1 cellular context compared by ENCODE assay signal in genomic region chr14:54509546-54510501, GRCh38.
TF ChIP-seq lines count a peak whose summit lies in the region.

A gene with protein sequence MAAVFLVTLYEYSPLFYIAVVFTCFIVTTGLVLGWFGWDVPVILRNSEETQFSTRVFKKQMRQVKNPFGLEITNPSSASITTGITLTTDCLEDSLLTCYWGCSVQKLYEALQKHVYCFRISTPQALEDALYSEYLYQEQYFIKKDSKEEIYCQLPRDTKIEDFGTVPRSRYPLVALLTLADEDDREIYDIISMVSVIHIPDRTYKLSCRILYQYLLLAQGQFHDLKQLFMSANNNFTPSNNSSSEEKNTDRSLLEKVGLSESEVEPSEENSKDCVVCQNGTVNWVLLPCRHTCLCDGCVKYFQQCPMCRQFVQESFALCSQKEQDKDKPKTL (plus strand): TSS chr14:54509906. CDS start chr14:54509960, 54 bp downstream.

TF ChIP-seq in HepG2, 621 proteins besides CTCF, POLR2A, EP300 and RAD21 (continued from another document and continues in another):
- TF ChIP-seq, protein P1, sequence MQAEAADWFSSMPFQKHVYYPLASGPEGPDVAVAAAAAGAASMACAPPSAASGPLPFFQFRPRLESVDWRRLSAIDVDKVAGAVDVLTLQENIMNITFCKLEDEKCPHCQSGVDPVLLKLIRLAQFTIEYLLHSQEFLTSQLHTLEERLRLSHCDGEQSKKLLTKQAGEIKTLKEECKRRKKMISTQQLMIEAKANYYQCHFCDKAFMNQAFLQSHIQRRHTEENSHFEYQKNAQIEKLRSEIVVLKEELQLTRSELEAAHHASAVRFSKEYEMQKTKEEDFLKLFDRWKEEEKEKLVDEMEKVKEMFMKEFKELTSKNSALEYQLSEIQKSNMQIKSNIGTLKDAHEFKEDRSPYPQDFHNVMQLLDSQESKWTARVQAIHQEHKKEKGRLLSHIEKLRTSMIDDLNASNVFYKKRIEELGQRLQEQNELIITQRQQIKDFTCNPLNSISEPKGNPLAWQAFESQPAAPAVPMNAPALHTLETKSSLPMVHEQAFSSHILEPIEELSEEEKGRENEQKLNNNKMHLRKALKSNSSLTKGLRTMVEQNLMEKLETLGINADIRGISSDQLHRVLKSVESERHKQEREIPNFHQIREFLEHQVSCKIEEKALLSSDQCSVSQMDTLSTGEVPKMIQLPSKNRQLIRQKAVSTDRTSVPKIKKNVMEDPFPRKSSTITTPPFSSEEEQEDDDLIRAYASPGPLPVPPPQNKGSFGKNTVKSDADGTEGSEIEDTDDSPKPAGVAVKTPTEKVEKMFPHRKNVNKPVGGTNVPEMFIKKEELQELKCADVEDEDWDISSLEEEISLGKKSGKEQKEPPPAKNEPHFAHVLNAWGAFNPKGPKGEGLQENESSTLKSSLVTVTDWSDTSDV (CRISPR knock-in tag; IDR thresholded peaks at IDR 0.05): no peak; the same call in 1 of the 2 replicates
- TF ChIP-seq ZNF800 (CRISPR knock-in tag; IDR thresholded peaks at IDR 0.05) (peak; percentile 84), NFKB2 (CRISPR knock-in tag; IDR thresholded peaks at IDR 0.05; ENCODE audit: borderline replicate concordance) (peak; percentile 84; the same call in 1 of the 2 replicates), ZBTB20 (CRISPR knock-in tag; IDR thresholded peaks at IDR 0.05; ENCODE audit: borderline replicate concordance, low read depth) (peak; percentile 28; the same call in 1 of the 2 replicates), KLF12 (CRISPR knock-in tag; IDR thresholded peaks at IDR 0.05; ENCODE audit: borderline replicate concordance) (0 out of 2 replicates have a peak, but pooled peaks have one; percentile 69), ATF7 (IDR thresholded peaks at IDR 0.05) (no peak), ATF7 (CRISPR knock-in tag; IDR thresholded peaks at IDR 0.05) (no peak), POGZ (CRISPR knock-in tag; IDR thresholded peaks at IDR 0.05) (peak; percentile 97), TSC22D2 (CRISPR knock-in tag; IDR thresholded peaks at IDR 0.05; ENCODE audit: borderline replicate concordance) (no peak), ZNF552 (CRISPR knock-in tag; IDR thresholded peaks at IDR 0.05; ENCODE audit: borderline replicate concordance) (peak; percentile 80; the same call in 1 of the 2 replicates), ZNF546 (CRISPR knock-in tag; conservative IDR thresholded peaks at IDR 0.05) (0 out of 2 replicates have a peak, but pooled peaks have one; percentile 28), ZNF383 (CRISPR knock-in tag; IDR thresholded peaks at IDR 0.05; ENCODE audit: borderline replicate concordance) (no peak), ZFP90 (CRISPR knock-in tag; IDR thresholded peaks at IDR 0.05; ENCODE audit: borderline replicate concordance) (peak; percentile 85; the same call in 1 of the 2 replicates), ATF7-NPFF (CRISPR knock-in tag; IDR thresholded peaks at IDR 0.05; ENCODE audit: low read depth) (0 out of 2 replicates have a peak, but pooled peaks have one; percentile 22), ATF1 (CRISPR knock-in tag; IDR thresholded peaks at IDR 0.05) (0 out of 2 replicates have a peak, but pooled peaks have one; percentile 58), PREB (CRISPR knock-in tag; IDR thresholded peaks at IDR 0.05) (no peak), BATF2 (CRISPR knock-in tag; IDR thresholded peaks at IDR 0.05) (no peak), PPARG (CRISPR knock-in tag; conservative IDR thresholded peaks at IDR 0.05) (peak; percentile 66), ZNF563 (CRISPR knock-in tag; IDR thresholded peaks at IDR 0.05) (peak; percentile 85; the same call in 1 of the 2 replicates), ZSCAN30 (CRISPR knock-in tag; IDR thresholded peaks at IDR 0.05) (0 out of 2 replicates have a peak, but pooled peaks have one; percentile 34), YEATS2 (CRISPR knock-in tag; IDR thresholded peaks at IDR 0.05; ENCODE audit: borderline replicate concordance) (peak; percentile 93), AFF4 (CRISPR knock-in tag; IDR thresholded peaks at IDR 0.05) (no peak), ZBTB25 (CRISPR knock-in tag; IDR thresholded peaks at IDR 0.05) (peak; percentile 84; the same call in 1 of the 2 replicates), RFX5 (IDR thresholded peaks at IDR 0.05; ENCODE audit: low read depth, low read length) (peak; percentile 32; the same call in 1 of the 2 replicates), RFXAP (CRISPR knock-in tag; IDR thresholded peaks at IDR 0.05; ENCODE audit: borderline replicate concordance) (peak; percentile 87; the same call in 1 of the 2 replicates), GPN1 (CRISPR knock-in tag; IDR thresholded peaks at IDR 0.05; ENCODE audit: borderline replicate concordance) (no peak), ZNF816 (CRISPR knock-in tag; IDR thresholded peaks at IDR 0.05; ENCODE audit: borderline replicate concordance) (0 out of 2 replicates have a peak, but pooled peaks have one; percentile 68), ZNF276 (CRISPR knock-in tag; IDR thresholded peaks at IDR 0.05; ENCODE audit: low read depth) (peak; percentile 36; the same call in 1 of the 2 replicates), ZNF589 (CRISPR knock-in tag; conservative IDR thresholded peaks at IDR 0.05) (peak; percentile 45; the same call in 1 of the 2 replicates), ZNF264 (CRISPR knock-in tag; IDR thresholded peaks at IDR 0.05) (peak; percentile 73; the same call in 1 of the 2 replicates), ZNF282 (IDR thresholded peaks at IDR 0.05; ENCODE audit: partially characterized antibody) (no peak), GMEB2 (CRISPR knock-in tag; IDR thresholded peaks at IDR 0.05; ENCODE audit: low read depth) (no peak)
- TF ChIP-seq, protein P2, sequence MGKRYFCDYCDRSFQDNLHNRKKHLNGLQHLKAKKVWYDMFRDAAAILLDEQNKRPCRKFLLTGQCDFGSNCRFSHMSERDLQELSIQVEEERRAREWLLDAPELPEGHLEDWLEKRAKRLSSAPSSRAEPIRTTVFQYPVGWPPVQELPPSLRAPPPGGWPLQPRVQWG (CRISPR knock-in tag; IDR thresholded peaks at IDR 0.05; ENCODE audit: borderline replicate concordance, low read depth): no peak
- TF ChIP-seq, protein P3, sequence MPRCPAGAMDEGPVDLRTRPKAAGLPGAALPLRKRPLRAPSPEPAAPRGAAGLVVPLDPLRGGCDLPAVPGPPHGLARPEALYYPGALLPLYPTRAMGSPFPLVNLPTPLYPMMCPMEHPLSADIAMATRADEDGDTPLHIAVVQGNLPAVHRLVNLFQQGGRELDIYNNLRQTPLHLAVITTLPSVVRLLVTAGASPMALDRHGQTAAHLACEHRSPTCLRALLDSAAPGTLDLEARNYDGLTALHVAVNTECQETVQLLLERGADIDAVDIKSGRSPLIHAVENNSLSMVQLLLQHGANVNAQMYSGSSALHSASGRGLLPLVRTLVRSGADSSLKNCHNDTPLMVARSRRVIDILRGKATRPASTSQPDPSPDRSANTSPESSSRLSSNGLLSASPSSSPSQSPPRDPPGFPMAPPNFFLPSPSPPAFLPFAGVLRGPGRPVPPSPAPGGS (CRISPR knock-in tag; IDR thresholded peaks at IDR 0.05): no peak; the same call in 1 of the 2 replicates
- TF ChIP-seq, protein P4, sequence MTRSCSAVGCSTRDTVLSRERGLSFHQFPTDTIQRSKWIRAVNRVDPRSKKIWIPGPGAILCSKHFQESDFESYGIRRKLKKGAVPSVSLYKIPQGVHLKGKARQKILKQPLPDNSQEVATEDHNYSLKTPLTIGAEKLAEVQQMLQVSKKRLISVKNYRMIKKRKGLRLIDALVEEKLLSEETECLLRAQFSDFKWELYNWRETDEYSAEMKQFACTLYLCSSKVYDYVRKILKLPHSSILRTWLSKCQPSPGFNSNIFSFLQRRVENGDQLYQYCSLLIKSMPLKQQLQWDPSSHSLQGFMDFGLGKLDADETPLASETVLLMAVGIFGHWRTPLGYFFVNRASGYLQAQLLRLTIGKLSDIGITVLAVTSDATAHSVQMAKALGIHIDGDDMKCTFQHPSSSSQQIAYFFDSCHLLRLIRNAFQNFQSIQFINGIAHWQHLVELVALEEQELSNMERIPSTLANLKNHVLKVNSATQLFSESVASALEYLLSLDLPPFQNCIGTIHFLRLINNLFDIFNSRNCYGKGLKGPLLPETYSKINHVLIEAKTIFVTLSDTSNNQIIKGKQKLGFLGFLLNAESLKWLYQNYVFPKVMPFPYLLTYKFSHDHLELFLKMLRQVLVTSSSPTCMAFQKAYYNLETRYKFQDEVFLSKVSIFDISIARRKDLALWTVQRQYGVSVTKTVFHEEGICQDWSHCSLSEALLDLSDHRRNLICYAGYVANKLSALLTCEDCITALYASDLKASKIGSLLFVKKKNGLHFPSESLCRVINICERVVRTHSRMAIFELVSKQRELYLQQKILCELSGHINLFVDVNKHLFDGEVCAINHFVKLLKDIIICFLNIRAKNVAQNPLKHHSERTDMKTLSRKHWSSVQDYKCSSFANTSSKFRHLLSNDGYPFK (CRISPR knock-in tag; IDR thresholded peaks at IDR 0.05; ENCODE audit: borderline replicate concordance): peak; percentile 77; the same call in 1 of the 2 replicates
